Comparison of ENCODE assay signal across 8 cellular contexts in the genomic region with DNA sequence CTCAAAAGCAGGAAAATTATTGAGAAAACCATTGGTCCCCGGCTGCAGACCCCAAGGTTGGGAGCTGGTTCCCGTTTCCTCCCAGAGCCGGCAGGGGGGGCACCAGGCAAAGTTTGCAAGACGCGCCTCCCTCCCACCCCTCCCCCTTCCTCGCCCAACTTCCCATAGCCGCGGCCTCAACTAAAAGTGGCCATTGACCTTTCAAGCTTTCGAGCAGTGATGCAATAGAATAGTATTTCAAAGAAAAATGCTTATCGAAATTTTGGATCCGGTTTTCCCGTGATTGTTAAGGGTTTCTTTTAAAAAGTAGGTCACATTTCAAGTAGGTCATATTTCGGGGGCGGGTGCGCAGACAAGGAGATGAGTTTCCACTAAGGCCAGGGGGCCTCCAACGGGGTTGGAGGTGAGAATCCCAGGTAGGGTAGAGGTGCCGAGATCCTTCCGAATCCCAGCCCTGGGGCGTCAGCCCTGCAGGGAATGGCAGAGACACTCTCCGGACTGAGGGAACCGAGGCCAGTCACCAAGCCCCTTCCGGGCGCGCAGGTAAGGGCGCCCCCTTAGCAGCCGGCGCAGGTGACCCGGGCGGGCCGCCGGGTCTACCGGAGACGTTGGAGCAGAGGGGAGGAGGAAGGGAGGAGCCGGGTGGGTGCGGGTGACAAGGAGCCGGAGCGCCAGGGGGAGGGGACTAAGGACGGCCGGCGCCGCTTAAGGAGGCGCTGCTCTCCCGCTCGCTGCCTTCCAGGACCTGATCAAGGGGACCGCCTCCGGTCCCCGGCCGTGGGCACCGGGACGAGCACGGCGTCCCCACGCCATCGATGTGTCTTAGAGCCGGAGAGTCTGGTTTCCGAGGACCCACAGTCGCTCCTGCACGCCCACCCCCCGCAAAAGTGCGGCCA. TPM values are rescaled to one million over a fixed set of nuclear protein-coding genes. Genes with fewer than 3 reads are reported as not detected.
DNase-seq lines count a peak whose midpoint lies in the region; ATAC-seq and TF ChIP-seq lines count a peak whose summit lies in the region.

No MANE protein-coding gene starts in this region.

- peak; percentile 85 for TF ChIP-seq CTCF in CD4-positive, alpha-beta T cell (IDR thresholded peaks at IDR 0.05)
- TF ChIP-seq CTCF in PC-9 (conservative IDR thresholded peaks at IDR 0.05): peak; percentile 87
- peak; percentile 88 for TF ChIP-seq CTCF in fibroblast of the aortic adventitia (IDR thresholded peaks at IDR 0.05; ENCODE audit: insufficient read depth, low read length)
- peak; percentile 74 for TF ChIP-seq CTCF in nephron progenitor cell (IDR thresholded peaks at IDR 0.05)

- H3K4me1 ChIP-seq in PC-9 (replicated peaks; ENCODE audit: insufficient read depth): peaks cover 2% of the 10 kb centered on the region

- H3K4me1 Mint-ChIP-seq in CD4-positive, alpha-beta T cell (ENCODE audit: low read depth): peaks cover 28% of the 10 kb centered on the region
- H3K4me1 Mint-ChIP-seq in nephron progenitor cell: peaks cover 36% of the 10 kb centered on the region
- H3K4me1 Mint-ChIP-seq in stimulated activated naive CD8-positive, alpha-beta T cell treated with anti-CD3 and anti-CD28 coated beads, Interleukin-15, Interleukin-2, amounts not matched to agents 100 ng/mL and 50 ng/mL, for 24 hours (ENCODE audit: low read depth): peaks cover 35% of the 10 kb centered on the region

- H3K36me3 Mint-ChIP-seq in CD4-positive, alpha-beta T cell (ENCODE audit: low read depth): peaks cover 11% of the 10 kb centered on the region
- H3K36me3 Mint-ChIP-seq in nephron progenitor cell (ENCODE audit: low read depth): peaks cover 34% of the 10 kb centered on the region
- H3K36me3 Mint-ChIP-seq in stimulated activated naive CD8-positive, alpha-beta T cell treated with anti-CD3 and anti-CD28 coated beads, Interleukin-15, Interleukin-2, amounts not matched to agents 100 ng/mL and 50 ng/mL, for 24 hours (ENCODE audit: low read depth): peaks cover 12% of the 10 kb centered on the region

- no peaks in the 10 kb centered on the region for H3K27me3 ChIP-seq in CD4-positive, alpha-beta T cell (ENCODE audit: control insufficient read depth, insufficient read depth, low read length)
- no peaks in the 10 kb centered on the region for H3K27me3 ChIP-seq in PC-9 (ENCODE audit: insufficient read depth, low read depth)

- H3F3A ChIP-seq in PC-9 (ENCODE audit: insufficient read depth, low read depth): peaks cover 20% of the 10 kb centered on the region; the same call in 1 of the 2 replicates

- H3K36me3 ChIP-seq in PC-9 (ENCODE audit: low read depth): no peaks in the 10 kb centered on the region

- peak overlapping the region; percentile 96 for H2AFZ ChIP-seq in PC-9

- H3K27ac ChIP-seq in CD4-positive, alpha-beta T cell (ENCODE audit: low read depth, low read length): peak overlapping the region; percentile 67
- H3K27ac ChIP-seq in PC-9: peak overlapping the region; percentile 80

- peak overlapping the region; percentile 86 for H3K27ac Mint-ChIP-seq in CD4-positive, alpha-beta T cell
- H3K27ac Mint-ChIP-seq in nephron progenitor cell: peak overlapping the region; percentile 96
- peak overlapping the region; percentile 52 for H3K27ac Mint-ChIP-seq in stimulated activated naive CD8-positive, alpha-beta T cell treated with anti-CD3 and anti-CD28 coated beads, Interleukin-15, Interleukin-2, amounts not matched to agents 100 ng/mL and 50 ng/mL, for 24 hours

- POLR2A ChIA-PET in CD4-positive, alpha-beta T cell (lab: Charles Lee): interaction anchor here (0.6 to 1.7 kb wide), 6 partner anchors 21 to 554 kb away, joined by 3 to 22 read pairs (median 5); a partner anchor contains a TSS
- POLR2A ChIA-PET in PC-9 (lab: Charles Lee; ENCODE audit: unreplicated experiment): interaction anchor here (0.7 kb wide), 1 partner anchor 530 kb away, joined by 3 read pairs; no protein-coding TSS in a partner anchor

- CTCF ChIA-PET in CD4-positive, alpha-beta T cell (lab: Charles Lee): interaction anchor here (0.8 to 4.0 kb wide), 10 partner anchors 13 to 693 kb away, joined by 3 to 46 read pairs (median 4); no protein-coding TSS in a partner anchor
- CTCF ChIA-PET in PC-9 (lab: Charles Lee): interaction anchor here (0.9 to 1.3 kb wide), 4 partner anchors 43 to 531 kb away, joined by 3 to 15 read pairs (median 4); no protein-coding TSS in a partner anchor

- peak overlapping the region; percentile 95 for H3K4me3 Mint-ChIP-seq in CD4-positive, alpha-beta T cell
- peak overlapping the region; percentile 90 for H3K4me3 Mint-ChIP-seq in nephron progenitor cell
- H3K4me3 Mint-ChIP-seq in stimulated activated naive CD8-positive, alpha-beta T cell treated with anti-CD3 and anti-CD28 coated beads, Interleukin-15, Interleukin-2, amounts not matched to agents 100 ng/mL and 50 ng/mL, for 24 hours: peak overlapping the region; percentile 86

- no peaks in the 10 kb centered on the region for H3K27me3 Mint-ChIP-seq in CD4-positive, alpha-beta T cell
- peaks cover 27% of the 10 kb centered on the region for H3K27me3 Mint-ChIP-seq in nephron progenitor cell (ENCODE audit: low read depth, poor library complexity)
- H3K27me3 Mint-ChIP-seq in stimulated activated naive CD8-positive, alpha-beta T cell treated with anti-CD3 and anti-CD28 coated beads, Interleukin-15, Interleukin-2, amounts not matched to agents 100 ng/mL and 50 ng/mL, for 24 hours: peaks cover 28% of the 10 kb centered on the region

- no peaks in the 10 kb centered on the region for H3K9me3 ChIP-seq in CD4-positive, alpha-beta T cell (ENCODE audit: control insufficient read depth, low read length)
- no peaks in the 10 kb centered on the region for H3K9me3 ChIP-seq in PC-9 (ENCODE audit: insufficient read depth, low read depth)

- peak overlapping the region; percentile 97 for H3K4me2 ChIP-seq in PC-9

- TSS peak; percentile 48 for BruUV-seq in PC-9 (replicated peaks; lab: Mats Ljungman, UMichigan)

- no peaks in the 10 kb centered on the region for H3K9me2 ChIP-seq in PC-9 (ENCODE audit: insufficient read depth)

- peak; percentile 44 for ATAC-seq in CD4-positive, alpha-beta T cell (ENCODE audit: poor library complexity)
- peak; percentile 36 for ATAC-seq in GM19372 (IDR thresholded peaks at IDR 0.05; ENCODE audit: low read depth, unreplicated experiment)

- H3K4me3 ChIP-seq in PC-9: peak overlapping the region; percentile 94
- peak overlapping the region; percentile 77 for H3K4me3 ChIP-seq in fibroblast of the aortic adventitia (ENCODE audit: low read depth, low read length)

- H3K79me2 ChIP-seq in PC-9 (ENCODE audit: low read depth): no peaks in the 10 kb centered on the region

- H3K9me3 Mint-ChIP-seq in CD4-positive, alpha-beta T cell: no peaks in the 10 kb centered on the region
- no peaks in the 10 kb centered on the region for H3K9me3 Mint-ChIP-seq in nephron progenitor cell
- H3K9me3 Mint-ChIP-seq in stimulated activated naive CD8-positive, alpha-beta T cell treated with anti-CD3 and anti-CD28 coated beads, Interleukin-15, Interleukin-2, amounts not matched to agents 100 ng/mL and 50 ng/mL, for 24 hours: no peaks in the 10 kb centered on the region

- peak; percentile 49 to 74 (median 61) for DNase-seq in CD4-positive, alpha-beta T cell
- peak; percentile 64 for DNase-seq in HT-29 (ENCODE audit: low spot score)
- peak; percentile 79 to 83 for DNase-seq in PC-9
- peak; percentile 74 for DNase-seq in activated effector memory CD4-positive, alpha-beta T cell treated with Interleukin-2 at 50 U/mL for 16 hours
- DNase-seq in fibroblast of the aortic adventitia (ENCODE audit: low read depth): peak; percentile 88
- DNase-seq in nephron progenitor cell: peak; percentile 92

- no peaks in the 10 kb centered on the region for H4K20me1 ChIP-seq in PC-9 (ENCODE audit: insufficient read depth)

- intact Hi-C loops in CD4-positive, alpha-beta T cell (cut with DNase I, micrococcal nuclease): loop anchor here (1.0 to 10.0 kb wide), 14 partner anchors 67 to 1505 kb away; a partner anchor contains a TSS
- intact Hi-C loops in PC-9 (cut with micrococcal nuclease; ENCODE audit: unreplicated experiment): loop anchor here (1.0 to 5.0 kb wide), 6 partner anchors 57 to 409 kb away; no protein-coding TSS in a partner anchor

RNA-seq across cellular contexts. Expression of a gene that starts 2.6 kb away (rescaled TPM):
- 1 to 10 TPM; 4.1 to 4.2 TPM for total RNA-seq in CD4-positive, alpha-beta T cell
- total RNA-seq in HT-29 (2014; rRNA removed; shearing (Covaris generic)): 0.13 and 1.0 TPM in 2 replicates
- total RNA-seq in PC-9 (2021) (9.2 and 11.1 TPM in 2 replicates), fibroblast of the aortic adventitia (ENCODE audit: low replicate concordance) (6.3 and 15.0 TPM in 2 replicates)

Comparison
In these comparisons a context has a peak if more than half of its experiments do, and no peak if none do; other contexts are left out.
1. Peak in every context shown above with its lines: DNase-seq, ATAC-seq, H3K4me3 ChIP-seq and H3K27ac ChIP-seq.